8 cellular contexts compared by ENCODE assay signal in the genomic region with DNA sequence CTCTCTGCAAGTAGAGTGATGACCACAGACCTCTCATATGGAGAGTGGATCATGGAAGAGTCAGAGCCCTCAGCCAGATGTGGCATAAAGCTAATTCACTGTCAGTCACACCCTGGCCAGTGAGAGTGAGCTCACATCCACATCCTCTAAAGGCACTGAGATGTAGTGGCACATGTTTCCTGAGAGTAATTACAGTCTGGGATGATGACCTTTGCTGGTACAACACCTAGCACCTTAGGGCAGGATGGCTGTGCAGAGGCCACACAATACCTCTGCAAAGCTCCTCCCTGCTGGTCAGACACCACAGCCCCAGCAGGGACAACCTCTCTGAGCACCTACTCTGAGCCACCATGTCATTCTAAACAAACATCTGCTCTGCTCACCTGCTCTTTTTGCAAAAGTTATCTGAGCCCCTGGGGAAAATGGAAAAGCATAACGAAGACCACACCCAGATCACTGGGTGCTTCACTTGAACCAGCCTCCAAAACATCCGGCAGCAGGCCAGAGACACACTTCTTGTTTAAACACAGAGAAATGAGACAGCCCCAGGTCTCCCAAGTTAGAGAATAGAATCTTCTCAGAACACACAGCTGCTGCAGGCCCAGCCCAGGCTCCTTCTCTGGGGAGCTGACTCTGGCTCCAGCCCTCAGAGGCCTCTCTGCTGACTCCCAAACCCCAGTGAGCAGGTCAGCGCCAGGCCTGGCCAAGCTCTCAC. TPM values are rescaled to one million over a fixed set of nuclear protein-coding genes. Genes with fewer than 3 reads are reported as not detected.
A peak's percentile ranks its signal among the peaks of the same experiment; 100 is the strongest.
DNase-seq lines count a peak whose midpoint lies in the region; ATAC-seq, FAIRE-seq and TF ChIP-seq lines count a peak whose summit lies in the region.

No MANE protein-coding gene starts in this region.

- H3K36me3 Mint-ChIP-seq in IgD-negative memory B cell = peaks cover 2% of the 10 kb centered on the region
- no peaks in the 10 kb centered on the region for H3K36me3 Mint-ChIP-seq in activated T-helper 2 cell treated with anti-CD3 and anti-CD28 coated beads, Interferon-gamma antibody, Interleukin-2, Interleukin-4, amounts not matched to agents 10 μg/mL and 5 μg/mL and 100 μg/mL, durations not matched to agents 14 hours and 24 hours and 36 hours (ENCODE audit: low read depth)
- H3K36me3 Mint-ChIP-seq in stimulated activated naive B cell treated with anti-CD40 and anti-IgM and Interleukin-4, amounts not matched to agents 10 μg/mL and 1 μg/mL and 100 μg/mL, for 72 hours = no peaks in the 10 kb centered on the region

- peaks cover 16 to 36% (median 32%) of the 10 kb centered on the region in 3 donors for H3K4me1 Mint-ChIP-seq in IgD-negative memory B cell
- peaks cover 39% of the 10 kb centered on the region for H3K4me1 Mint-ChIP-seq in activated T-helper 2 cell treated with anti-CD3 and anti-CD28 coated beads, Interferon-gamma antibody, Interleukin-2, Interleukin-4, amounts not matched to agents 10 μg/mL and 5 μg/mL and 100 μg/mL, durations not matched to agents 14 hours and 24 hours and 36 hours (ENCODE audit: low read depth)
- H3K4me1 Mint-ChIP-seq in stimulated activated naive B cell treated with anti-CD40 and anti-IgM and Interleukin-4, amounts not matched to agents 10 μg/mL and 1 μg/mL and 100 μg/mL, for 72 hours = peaks cover 32 to 76% of the 10 kb centered on the region in 2 donors

- TF ChIP-seq POLR2A in H54 (IDR thresholded peaks at IDR 0.05; ENCODE audit: low read depth, low read length) = no peak

- H3K4me3 Mint-ChIP-seq in IgD-negative memory B cell = peak overlapping the region in 2 of 4 donors; percentile 64 to 82
- no peak overlapping the region for H3K4me3 Mint-ChIP-seq in activated T-helper 2 cell treated with anti-CD3 and anti-CD28 coated beads, Interferon-gamma antibody, Interleukin-2, Interleukin-4, amounts not matched to agents 10 μg/mL and 5 μg/mL and 100 μg/mL, durations not matched to agents 14 hours and 24 hours and 36 hours (ENCODE audit: low read depth)
- H3K4me3 Mint-ChIP-seq in stimulated activated naive B cell treated with anti-CD40 and anti-IgM and Interleukin-4, amounts not matched to agents 10 μg/mL and 1 μg/mL and 100 μg/mL, for 72 hours = peak overlapping the region in 1 of 2 donors; percentile 54

- peak overlapping the region; percentile 58 to 94 (median 86) for H3K27ac Mint-ChIP-seq in IgD-negative memory B cell
- peak overlapping the region; percentile 73 for H3K27ac Mint-ChIP-seq in activated T-helper 2 cell treated with anti-CD3 and anti-CD28 coated beads, Interferon-gamma antibody, Interleukin-2, Interleukin-4, amounts not matched to agents 10 μg/mL and 5 μg/mL and 100 μg/mL, durations not matched to agents 14 hours and 24 hours and 36 hours
- peak overlapping the region; percentile 79 for H3K27ac Mint-ChIP-seq in stimulated activated naive B cell treated with anti-CD40 and anti-IgM and Interleukin-4, amounts not matched to agents 10 μg/mL and 1 μg/mL and 100 μg/mL, for 72 hours

- intact Hi-C loops in activated T-helper 2 cell treated with anti-CD3 and anti-CD28 coated beads, Interferon-gamma antibody, Interleukin-2, Interleukin-4, amounts not matched to agents 10 μg/mL and 5 μg/mL and 100 μg/mL, durations not matched to agents 14 hours and 24 hours and 36 hours (cut with micrococcal nuclease) = loop anchor here (2.0 kb wide), 2 partner anchors 14 to 44 kb away; no protein-coding TSS in a partner anchor

- DNase-seq in activated CD4-positive, alpha-beta T cell treated with anti-CD3 and anti-CD28 coated beads for 48 hours = peak; percentile 51
- DNase-seq in activated CD4-positive, alpha-beta T cell treated with anti-CD3 and anti-CD28 coated beads, Interleukin-2, amount 50 U/mL, for 4 hours = no peak
- DNase-seq in activated T-helper 2 cell treated with anti-CD3 and anti-CD28 coated beads, Interferon-gamma antibody, Interleukin-2, Interleukin-4, amounts not matched to agents 10 μg/mL and 5 μg/mL and 100 μg/mL, durations not matched to agents 14 hours and 24 hours and 36 hours (ENCODE audit: low spot score) = peak; percentile 15
- DNase-seq in stimulated activated naive B cell treated with anti-CD40 and anti-IgM and Interleukin-4, amounts not matched to agents 10 μg/mL and 1 μg/mL and 100 μg/mL, for 72 hours = no peak
- DNase-seq in NCI-H128 (lab: John Stamatoyannopoulos, UW; ENCODE audit: unreplicated experiment) = no peak
- no peak for DNase-seq in NCI-H524 (lab: John Stamatoyannopoulos, UW)
- DNase-seq in H54 (ENCODE audit: insufficient read length, low spot score) = no peak

- ATAC-seq in stimulated activated naive B cell treated with anti-CD40 and anti-IgM and Interleukin-4, amounts not matched to agents 10 μg/mL and 1 μg/mL and 100 μg/mL, for 72 hours (replicated peaks) = peak; percentile 66 to 69

- peaks cover 2% of the 10 kb centered on the region for H3K27me3 Mint-ChIP-seq in IgD-negative memory B cell
- H3K27me3 Mint-ChIP-seq in activated T-helper 2 cell treated with anti-CD3 and anti-CD28 coated beads, Interferon-gamma antibody, Interleukin-2, Interleukin-4, amounts not matched to agents 10 μg/mL and 5 μg/mL and 100 μg/mL, durations not matched to agents 14 hours and 24 hours and 36 hours (ENCODE audit: low read depth) = no peaks in the 10 kb centered on the region
- H3K27me3 Mint-ChIP-seq in stimulated activated naive B cell treated with anti-CD40 and anti-IgM and Interleukin-4, amounts not matched to agents 10 μg/mL and 1 μg/mL and 100 μg/mL, for 72 hours = no peaks in the 10 kb centered on the region

- no peak for FAIRE-seq in H54 (lab: Jason Lieb, UNC)

- no peaks in the 10 kb centered on the region for H3K9me3 Mint-ChIP-seq in IgD-negative memory B cell
- H3K9me3 Mint-ChIP-seq in activated T-helper 2 cell treated with anti-CD3 and anti-CD28 coated beads, Interferon-gamma antibody, Interleukin-2, Interleukin-4, amounts not matched to agents 10 μg/mL and 5 μg/mL and 100 μg/mL, durations not matched to agents 14 hours and 24 hours and 36 hours = no peaks in the 10 kb centered on the region
- no peaks in the 10 kb centered on the region for H3K9me3 Mint-ChIP-seq in stimulated activated naive B cell treated with anti-CD40 and anti-IgM and Interleukin-4, amounts not matched to agents 10 μg/mL and 1 μg/mL and 100 μg/mL, for 72 hours

RNA-seq across cellular contexts. Expression of a gene that starts 30.3 kb away (rescaled TPM):
- polyA plus RNA-seq in IgD-negative memory B cell = 0.95 TPM
- total RNA-seq in activated T-helper 2 cell treated with anti-CD3 and anti-CD28 coated beads, Interferon-gamma antibody, Interleukin-2, Interleukin-4, amounts not matched to agents 10 μg/mL and 5 μg/mL and 100 μg/mL, durations not matched to agents 14 hours and 24 hours and 36 hours = 15.5 and 16.2 TPM in 2 replicates

Comparison
In these comparisons a context has a peak if more than half of its experiments do, and no peak if none do; other contexts are left out.
1. DNase-seq: peak in activated CD4-positive, alpha-beta T cell treated with anti-CD3 and anti-CD28 coated beads for 48 hours (single experiment) and activated T-helper 2 cell treated with anti-CD3 and anti-CD28 coated beads, Interferon-gamma antibody, Interleukin-2, Interleukin-4, amounts not matched to agents 10 μg/mL and 5 μg/mL and 100 μg/mL, durations not matched to agents 14 hours and 24 hours and 36 hours (single experiment); none in activated CD4-positive, alpha-beta T cell treated with anti-CD3 and anti-CD28 coated beads, Interleukin-2, amount 50 U/mL, for 4 hours (0 of 2), stimulated activated naive B cell treated with anti-CD40 and anti-IgM and Interleukin-4, amounts not matched to agents 10 μg/mL and 1 μg/mL and 100 μg/mL, for 72 hours (single experiment), NCI-H128 (single experiment), NCI-H524 (0 of 2) and H54 (single experiment).
2. Peak in every context shown above with its lines, with median percentiles within 50 percentile points of each other: H3K27ac Mint-ChIP-seq.